ENCODE assay signal across 1 cellular context in the genomic region with DNA sequence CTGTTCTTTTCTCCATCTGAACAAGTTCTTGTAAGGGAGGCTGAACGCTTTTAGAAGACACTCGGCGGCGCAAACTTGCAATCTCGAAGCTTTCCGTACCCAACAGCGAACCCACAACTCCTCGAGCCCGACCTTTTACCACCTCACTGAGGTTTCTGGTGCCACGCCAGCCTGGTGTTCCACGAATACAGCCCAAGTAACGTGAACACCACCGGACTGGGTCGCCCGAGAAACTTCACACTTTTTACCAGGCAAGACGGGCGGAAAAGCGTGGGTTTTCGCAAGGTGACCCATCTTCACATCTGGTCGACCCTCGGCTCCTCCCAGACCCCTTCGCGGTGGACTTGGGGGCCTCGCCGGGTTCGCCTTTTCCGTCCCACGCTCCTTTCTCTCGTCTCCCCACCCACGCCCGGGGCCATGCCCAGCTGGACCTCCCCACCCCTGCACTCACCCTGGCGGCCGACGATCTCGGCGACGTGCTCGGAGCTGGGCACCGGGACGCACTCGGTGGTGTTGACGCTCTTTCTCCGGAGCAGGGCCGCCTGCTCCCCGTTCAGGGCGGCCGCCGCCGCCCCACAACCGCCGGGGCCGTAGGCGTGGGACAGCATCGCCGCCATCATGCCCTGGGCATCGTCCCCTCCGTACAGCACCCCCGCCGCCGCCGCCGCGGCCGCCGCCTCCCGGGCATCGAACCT.
TF ChIP-seq lines count a peak whose summit lies in the region.

No MANE protein-coding gene starts in this region.

TF ChIP-seq in GM23338, 12 proteins besides CTCF, POLR2A, EP300 and RAD21:
- TF ChIP-seq REST (IDR thresholded peaks at IDR 0.05; ENCODE audit: unreplicated experiment) (no peak), POLR2AphosphoS5 (IDR thresholded peaks at IDR 0.05; ENCODE audit: low read depth) (peak; percentile 17; the same call in 1 of the 2 replicates)
